ENCODE assay signal across 8 cellular contexts in the genomic region with DNA sequence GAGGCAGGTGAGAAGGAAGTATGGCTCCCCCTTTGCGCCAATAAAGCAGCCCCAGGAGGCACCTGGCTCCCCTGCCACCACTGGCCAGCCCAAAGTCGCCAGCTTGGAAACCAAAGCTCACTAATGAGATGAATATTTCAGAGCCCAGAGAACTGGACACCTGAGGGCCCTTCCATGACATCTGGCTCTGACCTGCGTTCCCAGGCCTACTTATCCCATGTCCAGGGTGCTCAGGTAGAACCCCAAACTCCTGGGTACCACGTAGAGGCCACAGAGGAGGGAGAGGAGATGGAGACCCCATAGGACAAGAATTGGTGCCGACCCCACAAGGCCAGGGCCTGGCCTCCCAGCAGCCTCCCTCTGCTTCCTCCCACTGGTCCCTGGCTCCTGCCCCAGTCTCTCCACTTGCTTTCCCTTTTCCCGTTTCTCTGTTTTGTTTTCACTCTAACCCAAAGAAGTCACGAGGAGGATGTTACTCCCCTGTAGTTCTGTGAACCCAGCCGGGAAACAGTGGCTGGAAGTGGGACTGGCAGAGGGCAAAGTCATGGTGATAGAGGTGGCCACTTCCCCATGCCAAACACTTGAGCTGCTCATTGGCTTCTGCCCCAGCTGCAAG. TPM values are rescaled to one million over a fixed set of nuclear protein-coding genes. Genes with fewer than 3 reads are reported as not detected.
DNase-seq lines count a peak whose midpoint lies in the region; ATAC-seq and TF ChIP-seq lines count a peak whose summit lies in the region.

No MANE protein-coding gene starts in this region.

- DNase-seq in AG10803 (ENCODE audit: low read depth) (no peak), LNCaP clone FGC (ENCODE audit: low read depth) (no peak), chondrocyte (ENCODE audit: low spot score) (no peak), lung (ENCODE audit: low spot score) (no peak), vagina (ENCODE audit: extremely low spot score in 2 of 2) (no peak), NCI-H1417 treated with DMSO at 0.1 percent for 48 hours (lab: John Stamatoyannopoulos, UW) (no peak), mesenteric fat pad (ENCODE audit: low spot score) (no peak), HEK293T (ENCODE audit: extremely low spot score) (no peak)

- no peak for TF ChIP-seq POLR2A in vagina (IDR thresholded peaks at IDR 0.05)

- CTCF ChIA-PET in HEK293T (lab: Yijun Ruan, JAX): interaction anchor here (0.7 to 4.3 kb wide), 2 partner anchors 20 to 689 kb away, joined by 3 to 30 read pairs; a partner anchor contains a TSS

- H3K4me1 ChIP-seq in lung (ENCODE audit: control insufficient read depth in 2 of 2, insufficient read depth in 2 of 2, low read length in 2 of 2): peaks cover 16 to 21% of the 10 kb centered on the region in 2 donors
- H3K4me1 ChIP-seq in vagina: peaks cover 83% of the 10 kb centered on the region

- TF ChIP-seq CTCF in AG10803 (conservative IDR thresholded peaks at IDR 0.05; ENCODE audit: low read length) (no peak), LNCaP clone FGC (IDR thresholded peaks at IDR 0.05; ENCODE audit: control insufficient read depth, extremely low read depth, insufficient read depth) (no peak), chondrocyte (IDR thresholded peaks at IDR 0.05) (no peak), lung (IDR thresholded peaks at IDR 0.05; ENCODE audit: control extremely low read depth, extremely low read depth) (no peak), vagina (IDR thresholded peaks at IDR 0.05) (no peak)

- no peaks in the 10 kb centered on the region for H3K27me3 ChIP-seq in lung (ENCODE audit: control insufficient read depth, insufficient read depth)
- no peaks in the 10 kb centered on the region for H3K27me3 ChIP-seq in vagina

- H3K36me3 ChIP-seq in lung (ENCODE audit: control insufficient read depth in 2 of 2, insufficient read depth in 2 of 2, low read length in 2 of 2): no peaks in the 10 kb centered on the region
- H3K36me3 ChIP-seq in vagina: no peaks in the 10 kb centered on the region

- H3K4me3 Mint-ChIP-seq in chondrocyte (ENCODE audit: unreplicated experiment): peak overlapping the region; percentile 87

- intact Hi-C loops in vagina (cut with DNase I): loop anchor here (5.0 kb wide), 1 partner anchor 106 kb away; a partner anchor contains a TSS

- no peaks in the 10 kb centered on the region for H3K36me3 Mint-ChIP-seq in chondrocyte (ENCODE audit: low read depth)

- peaks cover 66% of the 10 kb centered on the region for H3K4me1 Mint-ChIP-seq in chondrocyte (ENCODE audit: low read depth)

- H3K9me3 Mint-ChIP-seq in chondrocyte (ENCODE audit: low read depth): no peaks in the 10 kb centered on the region

- POLR2A ChIA-PET in HEK293T (lab: Yijun Ruan, JAX): interaction anchor here (1.4 to 1.5 kb wide), 2 partner anchors 16 to 21 kb away, joined by 4 to 5 read pairs; a partner anchor contains a TSS

- no peaks in the 10 kb centered on the region for H3K27me3 Mint-ChIP-seq in chondrocyte (ENCODE audit: low read depth)

- 30 to 32% methylated on average over 8 of the region's 8 CpGs for WGBS in lung, 2 donors

- no peak for ATAC-seq in lung (ENCODE audit: insufficient read depth, low FRiP score)

- H3K9me3 ChIP-seq in lung (ENCODE audit: control insufficient read depth in 2 of 2, insufficient read depth in 1 of 2, low read length in 1 of 2): no peaks in the 10 kb centered on the region
- H3K9me3 ChIP-seq in vagina: no peaks in the 10 kb centered on the region

- H3K27ac ChIP-seq in lung (ENCODE audit: low read depth in 1 of 2, low read length in 1 of 2) (peak overlapping the region; percentile 95 to 97), vagina (peak overlapping the region; percentile 100)

- H3K27ac Mint-ChIP-seq in chondrocyte (ENCODE audit: unreplicated experiment): peak overlapping the region; percentile 90

- H3K4me3 ChIP-seq in AG10803 (ENCODE audit: low read length): peak overlapping the region; percentile 91
- peak overlapping the region; percentile 81 for H3K4me3 ChIP-seq in LNCaP clone FGC (ENCODE audit: low read depth, low read length)
- H3K4me3 ChIP-seq in lung: peak overlapping the region; percentile 76
- H3K4me3 ChIP-seq in vagina: peak overlapping the region; percentile 68 to 99

TF ChIP-seq in HEK293T, 16 proteins besides CTCF, POLR2A, EP300 and RAD21:
- TF ChIP-seq LEF1 (IDR thresholded peaks at IDR 0.05; ENCODE audit: borderline replicate concordance) (no peak), FOXM1 (IDR thresholded peaks at IDR 0.05; ENCODE audit: borderline replicate concordance) (no peak), HDGF (IDR thresholded peaks at IDR 0.05; ENCODE audit: borderline replicate concordance) (no peak)

RNA-seq across cellular contexts. Expression of a gene that starts 0.9 kb away (rescaled TPM):
- total RNA-seq in chondrocyte (69.6 to 100 TPM (median 96.1 TPM) in 3 replicates), lung (100 to 1,000 TPM; 106 to 258 TPM), vagina (232 TPM), mesenteric fat pad (516 TPM)
- 100 to 1,000 TPM in 1 of 2 donors, 10 to 100 TPM in 1; 92.1 to 188 TPM for polyA plus RNA-seq in lung

RNA-seq across cellular contexts. Expression of a gene that starts 21.1 kb away (rescaled TPM):
- total RNA-seq in chondrocyte (28.9 to 49.9 TPM (median 31.3 TPM) in 3 replicates), lung (100 to 1,000 TPM in 1 of 2 donors, 10 to 100 TPM in 1; 83.8 to 119 TPM), vagina (28.7 TPM), mesenteric fat pad (51.5 TPM)
- 100 to 1,000 TPM; 110 to 137 TPM for polyA plus RNA-seq in lung

RNA-seq across cellular contexts. Expression of a gene that starts 21.5 kb away (rescaled TPM):
- total RNA-seq in chondrocyte: 39.6 to 42.6 TPM (median 42.4 TPM) in 3 replicates
- 100 to 1,000 TPM in 1 of 2 donors, 10 to 100 TPM in 1; 72.9 to 193 TPM for total RNA-seq in lung
- polyA plus RNA-seq in lung: 10 to 100 TPM; 62.0 to 84.2 TPM
- total RNA-seq in vagina: 106 TPM
- total RNA-seq in mesenteric fat pad: 89.7 TPM

RNA-seq across cellular contexts. Expression of a gene that starts 30.6 kb away (rescaled TPM):
- total RNA-seq in chondrocyte (0.10 to 0.26 TPM (median 0.22 TPM) in 3 replicates), lung (1 to 10 TPM in 1 of 2 donors, under 1 TPM in 1; 0.60 to 3.2 TPM), vagina (8.1 TPM), mesenteric fat pad (34.8 TPM)
- polyA plus RNA-seq in lung: 1 to 10 TPM; 1.0 to 3.3 TPM
